ENCODE assay signal across 1 cellular context in genomic region chr1:172443666-172444453, GRCh38.
A peak's percentile ranks its signal among the peaks of the same experiment; 100 is the strongest.
TF ChIP-seq lines count a peak whose summit lies in the region.

Gene PIGC (minus strand): TSS chr1:172444069. CDS start chr1:172442622, 1,447 bp downstream.

TF ChIP-seq in K562, 482 proteins besides CTCF, POLR2A, EP300 and RAD21 (continued from another document and continues in another):
- TF ChIP-seq, protein P1, sequence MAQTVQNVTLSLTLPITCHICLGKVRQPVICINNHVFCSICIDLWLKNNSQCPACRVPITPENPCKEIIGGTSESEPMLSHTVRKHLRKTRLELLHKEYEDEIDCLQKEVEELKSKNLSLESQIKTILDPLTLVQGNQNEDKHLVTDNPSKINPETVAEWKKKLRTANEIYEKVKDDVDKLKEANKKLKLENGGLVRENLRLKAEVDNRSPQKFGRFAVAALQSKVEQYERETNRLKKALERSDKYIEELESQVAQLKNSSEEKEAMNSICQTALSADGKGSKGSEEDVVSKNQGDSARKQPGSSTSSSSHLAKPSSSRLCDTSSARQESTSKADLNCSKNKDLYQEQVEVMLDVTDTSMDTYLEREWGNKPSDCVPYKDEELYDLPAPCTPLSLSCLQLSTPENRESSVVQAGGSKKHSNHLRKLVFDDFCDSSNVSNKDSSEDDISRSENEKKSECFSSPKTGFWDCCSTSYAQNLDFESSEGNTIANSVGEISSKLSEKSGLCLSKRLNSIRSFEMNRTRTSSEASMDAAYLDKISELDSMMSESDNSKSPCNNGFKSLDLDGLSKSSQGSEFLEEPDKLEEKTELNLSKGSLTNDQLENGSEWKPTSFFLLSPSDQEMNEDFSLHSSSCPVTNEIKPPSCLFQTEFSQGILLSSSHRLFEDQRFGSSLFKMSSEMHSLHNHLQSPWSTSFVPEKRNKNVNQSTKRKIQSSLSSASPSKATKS (CRISPR knock-in tag; IDR thresholded peaks at IDR 0.05), result no peak
- TF ChIP-seq SMARCA5 (IDR thresholded peaks at IDR 0.05) (no peak), BMI1 (IDR thresholded peaks at IDR 0.05; ENCODE audit: low read length) (no peak), NR3C1 (CRISPR knock-in tag; IDR thresholded peaks at IDR 0.05) (0 out of 2 replicates have a peak, but pooled peaks have one; percentile 23), TEAD4 (IDR thresholded peaks at IDR 0.05; ENCODE audit: low read length) (0 out of 2 replicates have a peak, but pooled peaks have one; percentile 12), TEAD4 (CRISPR knock-in tag; IDR thresholded peaks at IDR 0.05; ENCODE audit: borderline replicate concordance) (no peak), DPF2 (IDR thresholded peaks at IDR 0.05) (0 out of 2 replicates have a peak, but pooled peaks have one; percentile 27), CREB3L1 (IDR thresholded peaks at IDR 0.05; ENCODE audit: borderline replicate concordance, low read depth) (peak; percentile 47; the same call in 1 of the 2 replicates), CTBP1 (IDR thresholded peaks at IDR 0.05; ENCODE audit: borderline replicate concordance) (peak; percentile 89), ZKSCAN1 (IDR thresholded peaks at IDR 0.05; ENCODE audit: low read depth, low read length) (peak; percentile 61; the same call in 1 of the 2 replicates), HLTF (IDR thresholded peaks at IDR 0.05) (0 out of 2 replicates have a peak, but pooled peaks have one; percentile 68), ELF1 (tag; IDR thresholded peaks at IDR 0.05) (peak; percentile 99), SPI1 (IDR thresholded peaks at IDR 0.05; ENCODE audit: borderline replicate concordance, low read depth, low read length) (0 out of 2 replicates have a peak, but pooled peaks have one; percentile 18), ZNF140 (CRISPR knock-in tag; IDR thresholded peaks at IDR 0.05) (no peak), ZBTB8A (IDR thresholded peaks at IDR 0.05; ENCODE audit: partially characterized antibody) (no peak), ZBTB40 (IDR thresholded peaks at IDR 0.05) (peak; percentile 91), ZBTB40 (CRISPR knock-in tag; IDR thresholded peaks at IDR 0.05) (no peak), TOE1 (IDR thresholded peaks at IDR 0.05; ENCODE audit: borderline replicate concordance) (peak; percentile 71), TOE1 (CRISPR knock-in tag; IDR thresholded peaks at IDR 0.05; ENCODE audit: borderline replicate concordance, low read depth) (no peak), SNIP1 (IDR thresholded peaks at IDR 0.05; ENCODE audit: low read depth) (no peak), SMARCA4 (IDR thresholded peaks at IDR 0.05) (peak; percentile 52; the same call in 1 of the 2 replicates), SP1 (CRISPR knock-in tag; IDR thresholded peaks at IDR 0.05) (peak; percentile 59; the same call in 1 of the 2 replicates), ZBTB7A (IDR thresholded peaks at IDR 0.05; ENCODE audit: borderline replicate concordance, control insufficient read depth, low read depth, low read length) (peak; percentile 74), SOX6 (IDR thresholded peaks at IDR 0.05) (peak; percentile 66), TCF7 (IDR thresholded peaks at IDR 0.05; ENCODE audit: borderline replicate concordance) (peak; percentile 46; the same call in 1 of the 2 replicates), SAP30 (IDR thresholded peaks at IDR 0.05; ENCODE audit: borderline replicate concordance, insufficient read depth, low read depth, low read length, poor library complexity, severe bottlenecking) (peak; percentile 89), ZNF384 (IDR thresholded peaks at IDR 0.05; ENCODE audit: low read depth, low read length) (no peak), ZNF449 (CRISPR knock-in tag; IDR thresholded peaks at IDR 0.05) (no peak), ADNP (tag; IDR thresholded peaks at IDR 0.05) (no peak), MED1 (CRISPR knock-in tag; IDR thresholded peaks at IDR 0.05; ENCODE audit: borderline replicate concordance) (no peak), OTX1 (CRISPR knock-in tag; IDR thresholded peaks at IDR 0.05) (no peak)
- TF ChIP-seq, protein P2, sequence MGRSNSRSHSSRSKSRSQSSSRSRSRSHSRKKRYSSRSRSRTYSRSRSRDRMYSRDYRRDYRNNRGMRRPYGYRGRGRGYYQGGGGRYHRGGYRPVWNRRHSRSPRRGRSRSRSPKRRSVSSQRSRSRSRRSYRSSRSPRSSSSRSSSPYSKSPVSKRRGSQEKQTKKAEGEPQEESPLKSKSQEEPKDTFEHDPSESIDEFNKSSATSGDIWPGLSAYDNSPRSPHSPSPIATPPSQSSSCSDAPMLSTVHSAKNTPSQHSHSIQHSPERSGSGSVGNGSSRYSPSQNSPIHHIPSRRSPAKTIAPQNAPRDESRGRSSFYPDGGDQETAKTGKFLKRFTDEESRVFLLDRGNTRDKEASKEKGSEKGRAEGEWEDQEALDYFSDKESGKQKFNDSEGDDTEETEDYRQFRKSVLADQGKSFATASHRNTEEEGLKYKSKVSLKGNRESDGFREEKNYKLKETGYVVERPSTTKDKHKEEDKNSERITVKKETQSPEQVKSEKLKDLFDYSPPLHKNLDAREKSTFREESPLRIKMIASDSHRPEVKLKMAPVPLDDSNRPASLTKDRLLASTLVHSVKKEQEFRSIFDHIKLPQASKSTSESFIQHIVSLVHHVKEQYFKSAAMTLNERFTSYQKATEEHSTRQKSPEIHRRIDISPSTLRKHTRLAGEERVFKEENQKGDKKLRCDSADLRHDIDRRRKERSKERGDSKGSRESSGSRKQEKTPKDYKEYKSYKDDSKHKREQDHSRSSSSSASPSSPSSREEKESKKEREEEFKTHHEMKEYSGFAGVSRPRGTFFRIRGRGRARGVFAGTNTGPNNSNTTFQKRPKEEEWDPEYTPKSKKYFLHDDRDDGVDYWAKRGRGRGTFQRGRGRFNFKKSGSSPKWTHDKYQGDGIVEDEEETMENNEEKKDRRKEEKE (IDR thresholded peaks at IDR 0.05; ENCODE audit: borderline replicate concordance in 1 of 2, control insufficient read depth in 1 of 2, low read depth in 2 of 2, low read length in 1 of 2), result 0 out of 4 replicates have a peak, but pooled peaks of 1 of the 2 experiments have one; percentile 62
- TF ChIP-seq, protein P3, sequence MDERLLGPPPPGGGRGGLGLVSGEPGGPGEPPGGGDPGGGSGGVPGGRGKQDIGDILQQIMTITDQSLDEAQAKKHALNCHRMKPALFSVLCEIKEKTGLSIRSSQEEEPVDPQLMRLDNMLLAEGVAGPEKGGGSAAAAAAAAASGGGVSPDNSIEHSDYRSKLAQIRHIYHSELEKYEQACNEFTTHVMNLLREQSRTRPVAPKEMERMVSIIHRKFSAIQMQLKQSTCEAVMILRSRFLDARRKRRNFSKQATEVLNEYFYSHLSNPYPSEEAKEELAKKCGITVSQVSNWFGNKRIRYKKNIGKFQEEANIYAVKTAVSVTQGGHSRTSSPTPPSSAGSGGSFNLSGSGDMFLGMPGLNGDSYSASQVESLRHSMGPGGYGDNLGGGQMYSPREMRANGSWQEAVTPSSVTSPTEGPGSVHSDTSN (CRISPR knock-in tag; IDR thresholded peaks at IDR 0.05; ENCODE audit: low read depth), result no peak
- TF ChIP-seq, protein P3 (tag; conservative IDR thresholded peaks at IDR 0.05; ENCODE audit: low read depth), result no peak
- TF ChIP-seq, protein P4, sequence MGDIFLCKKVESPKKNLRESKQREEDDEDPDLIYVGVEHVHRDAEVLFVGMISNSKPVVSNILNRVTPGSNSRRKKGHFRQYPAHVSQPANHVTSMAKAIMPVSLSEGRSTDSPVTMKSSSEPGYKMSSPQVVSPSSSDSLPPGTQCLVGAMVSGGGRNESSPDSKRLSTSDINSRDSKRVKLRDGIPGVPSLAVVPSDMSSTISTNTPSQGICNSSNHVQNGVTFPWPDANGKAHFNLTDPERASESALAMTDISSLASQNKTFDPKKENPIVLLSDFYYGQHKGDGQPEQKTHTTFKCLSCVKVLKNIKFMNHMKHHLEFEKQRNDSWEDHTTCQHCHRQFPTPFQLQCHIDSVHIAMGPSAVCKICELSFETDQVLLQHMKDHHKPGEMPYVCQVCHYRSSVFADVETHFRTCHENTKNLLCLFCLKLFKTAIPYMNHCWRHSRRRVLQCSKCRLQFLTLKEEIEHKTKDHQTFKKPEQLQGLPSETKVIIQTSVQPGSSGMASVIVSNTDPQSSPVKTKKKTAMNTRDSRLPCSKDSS (IDR thresholded peaks at IDR 0.05; ENCODE audit: low read depth, partially characterized antibody), result no peak
